ENCODE assay signal across 11 cellular contexts in the genomic region with DNA sequence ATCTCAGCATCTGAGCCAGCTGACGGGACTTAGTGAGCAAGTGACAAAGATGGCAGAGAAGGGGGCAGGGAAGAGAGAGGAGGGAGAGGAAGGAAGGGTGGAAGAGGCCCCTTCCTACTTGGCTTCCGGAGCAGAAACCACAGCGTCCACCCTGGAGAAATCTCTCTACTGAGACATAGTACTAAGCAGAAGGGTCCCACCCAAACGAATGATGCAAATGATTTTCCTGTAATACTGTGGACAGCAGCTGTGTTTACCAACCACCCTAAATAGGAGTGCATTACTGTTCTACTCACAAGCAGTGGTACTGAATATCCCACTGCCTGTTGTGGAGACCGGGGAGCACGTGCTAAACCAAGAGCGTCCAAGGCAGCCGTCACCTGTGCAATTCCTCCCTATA. TPM values are rescaled to one million over a fixed set of nuclear protein-coding genes. Genes with fewer than 3 reads are reported as not detected.
DNase-seq lines count a peak whose midpoint lies in the region; ATAC-seq, FAIRE-seq and TF ChIP-seq lines count a peak whose summit lies in the region.
"Had no signal": no experiment of that assay in that cellular context is flagged by ENCODE, and none has a peak within 500 bp of the region (broad histone marks: within the 10 kb centered on the region; RNA-seq: fewer than 3 reads in every experiment).

No MANE protein-coding gene starts in this region.

- peak; percentile 42 for ATAC-seq in HG02981 (IDR thresholded peaks at IDR 0.05; ENCODE audit: unreplicated experiment)
- ATAC-seq in T-cell (replicated peaks in 1 of 4): peak in 3 of 4 experiments; percentile 24 to 70 (median 32)
- ATAC-seq: body of pancreas, K562 had no signal

- H3K27ac ChIP-seq in neutrophil: peak overlapping the region; percentile 92
- H3K27ac ChIP-seq: body of pancreas had no signal

- peak overlapping the region; percentile 55 to 59 for H3K4me3 ChIP-seq in neutrophil (ENCODE audit: low read depth in 1 of 2, low read length in 1 of 2)
- H3K4me3 ChIP-seq: body of pancreas, K562 had no signal

- CTCF ChIA-PET in T-cell (lab: Charles Lee): interaction anchor here in 1 of 2 donors (0.6 to 1.2 kb wide), 2 partner anchors 15 to 68 kb away, joined by 3 to 4 read pairs; no protein-coding TSS in a partner anchor

- no peak overlapping the region for H3K27ac Mint-ChIP-seq in T-cell

- no peak for TF ChIP-seq CTCF in neutrophil (IDR thresholded peaks at IDR 0.05)
- TF ChIP-seq CTCF in GM13976 (IDR thresholded peaks at IDR 0.05; ENCODE audit: borderline replicate concordance, control extremely low read depth, extremely low read depth, insufficient read depth, missing control alignments): no peak

- in situ Hi-C loops in GM13976 (cut with MboI; ENCODE audit: low sequenced_read_pairs, unreplicated experiment): no loop called here

- no peaks in the 10 kb centered on the region for H3K9me3 Mint-ChIP-seq in T-cell
- H3K9me3 Mint-ChIP-seq: neural crest cell had no signal

- H3K36me3 ChIP-seq in neutrophil: no peaks in the 10 kb centered on the region

- no peak for TF ChIP-seq POLR2A in erythroblast (IDR thresholded peaks at IDR 0.05; ENCODE audit: low read length)

- no peaks in the 10 kb centered on the region for H3K27me3 Mint-ChIP-seq in T-cell

- DNase-seq in GM19239 (ENCODE audit: insufficient read length, low spot score) (no peak), T-cell (peak in 2 of 34 experiments; percentile 8 to 29), erythroblast (lab: John Stamatoyannopoulos, UW) (no peak), iPS-NIHi7 (ENCODE audit: extremely low spot score) (no peak), GM13976 (ENCODE audit: low spot score) (no peak), iPS-NIHi11 (ENCODE audit: low spot score) (no peak)

- H3K4me3 Mint-ChIP-seq in T-cell: peak overlapping the region in 1 of 3 donors; percentile 1
- H3K4me3 Mint-ChIP-seq: neural crest cell had no signal

- POLR2A ChIA-PET in T-cell (lab: Charles Lee): no interaction called here

- peaks cover 13 to 29% (median 27%) of the 10 kb centered on the region in 3 donors for H3K4me1 Mint-ChIP-seq in T-cell
- H3K4me1 Mint-ChIP-seq: neural crest cell had no signal

- H3K36me3 Mint-ChIP-seq in T-cell: no peaks in the 10 kb centered on the region

- no peaks in the 10 kb centered on the region for H3K27me3 ChIP-seq in neutrophil
- H3K27me3 ChIP-seq: body of pancreas had no signal

- FAIRE-seq in GM19239 (lab: Jason Lieb, UNC): peak; percentile 93
- FAIRE-seq: K562 had no signal

- H3K4me1 ChIP-seq in neutrophil (ENCODE audit: control insufficient read depth in 1 of 2, insufficient read depth in 1 of 2, low read depth in 1 of 2, low read length in 1 of 2): peaks cover 59 to 70% of the 10 kb centered on the region in 2 experiments
- H3K4me1 ChIP-seq: body of pancreas had no signal

- no peaks in the 10 kb centered on the region for H3K9me3 ChIP-seq in neutrophil
- H3K9me3 ChIP-seq: body of pancreas had no signal

RNA-seq across cellular contexts. Expression of a gene that starts 29.4 kb away (rescaled TPM):
- 1 to 10 TPM in 4 of 5 donors, under 1 TPM in 1; 0.79 to 7.9 (median 2.5) TPM for total RNA-seq in T-cell
- total RNA-seq: K562, neural crest cell had no signal
